Comparison of ENCODE assay signal across 35 cellular contexts in the genomic region with DNA sequence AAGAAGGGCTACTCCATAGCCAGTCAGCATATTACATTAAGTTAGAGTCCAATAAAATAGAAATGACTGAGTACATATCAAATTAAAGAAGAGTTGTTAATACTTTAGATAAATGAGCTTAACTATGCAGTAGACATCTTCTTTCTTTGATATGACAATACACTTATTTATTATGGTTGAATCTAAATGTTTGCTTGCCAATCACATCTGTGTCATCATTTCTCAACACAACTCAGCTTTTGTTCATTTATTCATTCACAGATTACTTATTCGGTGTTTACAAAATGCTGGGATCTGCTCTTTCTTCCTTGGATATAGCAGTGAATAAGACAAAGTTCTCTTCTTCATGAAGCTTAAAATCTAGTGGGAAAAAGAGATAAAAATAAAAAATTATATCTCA.
"Had no signal": no experiment of that assay in that cellular context is flagged by ENCODE, and none has a peak within 500 bp of the region (broad histone marks: within the 10 kb centered on the region; RNA-seq: fewer than 3 reads in every experiment).

No MANE protein-coding gene starts in this region.

- FAIRE-seq: TTC549 had no signal

- H3K27ac Mint-ChIP-seq: activated CD4-positive, alpha-beta T cell treated with anti-CD3 and anti-CD28 coated beads, Interleukin-2, amount 10 ng/mL, durations not matched to agents 24 days and 14 days; activated CD8-positive, alpha-beta T cell treated with anti-CD3 and anti-CD28 coated beads for 36 hours; activated naive CD8-positive, alpha-beta T cell treated with anti-CD3 and anti-CD28 coated beads for 36 hours; activated T-cell treated with anti-CD3 and anti-CD28 coated beads, Interleukin-2, amount 50 U/mL, for 72 hours; activated T-helper 17 cell treated with anti-CD3 and anti-CD28 coated beads, Interleukin-2, amount 50 U/mL, for 72 hours; T-helper 1 cell treated with Interleukin-12 subunit alpha and Interleukin-12 subunit beta and Interleukin-4 antibody, amounts not matched to agents 30 μg/mL and 1 μg/mL, for 36 hours; T-helper 2 cell treated with Interferon-gamma antibody and Interleukin-4, amounts not matched to agents 5 μg/mL and 100 μg/mL, for 36 hours had no signal

- H3K4me3 ChIP-seq: ascending aorta, cardiac muscle cell, MG63, Peyer's patch, SJSA1 had no signal

- H3K9me3 ChIP-seq: ascending aorta, MG63, Peyer's patch, SJSA1, SK-N-SH had no signal

- H3K9me3 Mint-ChIP-seq: activated CD4-positive, alpha-beta T cell treated with anti-CD3 and anti-CD28 coated beads, Interleukin-2, amount 10 ng/mL, durations not matched to agents 24 days and 14 days; activated CD8-positive, alpha-beta T cell treated with anti-CD3 and anti-CD28 coated beads for 36 hours; activated naive CD8-positive, alpha-beta T cell treated with anti-CD3 and anti-CD28 coated beads for 36 hours; activated T-cell treated with anti-CD3 and anti-CD28 coated beads, Interleukin-2, amount 50 U/mL, for 72 hours; activated T-helper 17 cell treated with anti-CD3 and anti-CD28 coated beads, Interleukin-2, amount 50 U/mL, for 72 hours; T-helper 1 cell treated with Interleukin-12 subunit alpha and Interleukin-12 subunit beta and Interleukin-4 antibody, amounts not matched to agents 30 μg/mL and 1 μg/mL, for 36 hours; T-helper 2 cell treated with Interferon-gamma antibody and Interleukin-4, amounts not matched to agents 5 μg/mL and 100 μg/mL, for 36 hours had no signal

- H3K4me1 ChIP-seq: ascending aorta, Peyer's patch, SJSA1 had no signal

- H3K27me3 Mint-ChIP-seq: activated CD4-positive, alpha-beta T cell treated with anti-CD3 and anti-CD28 coated beads, Interleukin-2, amount 10 ng/mL, durations not matched to agents 24 days and 14 days; activated naive CD8-positive, alpha-beta T cell treated with anti-CD3 and anti-CD28 coated beads for 36 hours; activated T-helper 17 cell treated with anti-CD3 and anti-CD28 coated beads, Interleukin-2, amount 50 U/mL, for 72 hours had no signal

- H3K4me3 Mint-ChIP-seq: activated CD4-positive, alpha-beta T cell treated with anti-CD3 and anti-CD28 coated beads, Interleukin-2, amount 10 ng/mL, durations not matched to agents 24 days and 14 days; activated CD8-positive, alpha-beta T cell treated with anti-CD3 and anti-CD28 coated beads for 36 hours; activated naive CD8-positive, alpha-beta T cell treated with anti-CD3 and anti-CD28 coated beads for 36 hours; activated T-cell treated with anti-CD3 and anti-CD28 coated beads, Interleukin-2, amount 50 U/mL, for 72 hours; activated T-helper 17 cell treated with anti-CD3 and anti-CD28 coated beads, Interleukin-2, amount 50 U/mL, for 72 hours; T-helper 1 cell treated with Interleukin-12 subunit alpha and Interleukin-12 subunit beta and Interleukin-4 antibody, amounts not matched to agents 30 μg/mL and 1 μg/mL, for 36 hours; T-helper 2 cell treated with Interferon-gamma antibody and Interleukin-4, amounts not matched to agents 5 μg/mL and 100 μg/mL, for 36 hours had no signal

- H3K4me1 Mint-ChIP-seq: activated CD4-positive, alpha-beta T cell treated with anti-CD3 and anti-CD28 coated beads, Interleukin-2, amount 10 ng/mL, durations not matched to agents 24 days and 14 days; activated naive CD8-positive, alpha-beta T cell treated with anti-CD3 and anti-CD28 coated beads for 36 hours; activated T-helper 17 cell treated with anti-CD3 and anti-CD28 coated beads, Interleukin-2, amount 50 U/mL, for 72 hours had no signal

- H3K27ac ChIP-seq: ascending aorta, cardiac muscle cell, Peyer's patch, SJSA1 had no signal

- H3K36me3 Mint-ChIP-seq: activated naive CD8-positive, alpha-beta T cell treated with anti-CD3 and anti-CD28 coated beads for 36 hours had no signal

- H3K36me3 ChIP-seq: ascending aorta, cardiac muscle cell, MG63, Peyer's patch, SJSA1 had no signal

- DNase-seq: activated CD4-positive, alpha-beta T cell treated with anti-CD3 and anti-CD28 coated beads, Interleukin-2, amount 10 ng/mL, durations not matched to agents 24 days and 14 days; activated CD4-positive, alpha-beta T cell treated with anti-CD3 and anti-CD28 coated beads, Interleukin-2, amount 50 U/mL, for 4 hours; activated CD8-positive, alpha-beta T cell treated with anti-CD3 and anti-CD28 coated beads for 36 hours; activated effector memory CD4-positive, alpha-beta T cell treated with anti-CD3 and anti-CD28 coated beads, Interleukin-2, amount 50 U/mL, for 16 hours; activated naive CD4-positive, alpha-beta T cell; activated naive CD4-positive, alpha-beta T cell treated with anti-CD3 and anti-CD28 coated beads, Interleukin-2, amount 50 U/mL, for 16 hours; activated naive CD8-positive, alpha-beta T cell treated with anti-CD3 and anti-CD28 coated beads for 36 hours; activated T-cell treated with anti-CD3 and anti-CD28 coated beads, Interleukin-2, amount 50 U/mL, for 1 hour; activated T-cell treated with anti-CD3 and anti-CD28 coated beads, Interleukin-2, amount 50 U/mL, for 72 hours; amniotic stem cell; Karpas-422; MG63; NCI-H1092; NCI-H1417; NCI-H146; NCI-H187; NCI-H2029 treated with DMSO at 0.1 percent for 48 hours; NCI-H2107; NCI-H2171; NCI-H510A; NCI-H526; NCI-H748 treated with DMSO at 0.1 percent for 48 hours; NK-92 treated with Interleukin-12 subunit alpha and Interleukin-12 subunit beta, amount 100 ng/mL, for 24 hours; PC-3; Peyer's patch; RPMI8226; SHP77 treated with DMSO at 0.1 percent for 48 hours; SK-N-SH had no signal

- H3K27me3 ChIP-seq: ascending aorta, cardiac muscle cell, MG63, Peyer's patch, SJSA1 had no signal
